8 cellular contexts compared by ENCODE assay signal in genomic region chr3:8622873-8623725, GRCh38. TPM values are rescaled to one million over a fixed set of nuclear protein-coding genes. Genes with fewer than 3 reads are reported as not detected.
DNase-seq lines count a peak whose midpoint lies in the region; ATAC-seq and TF ChIP-seq lines count a peak whose summit lies in the region.

No MANE protein-coding gene starts in this region.

- peaks cover 5% of the 10 kb centered on the region for H3K4me1 Mint-ChIP-seq in activated CD4-positive, alpha-beta T cell treated with anti-CD3 and anti-CD28 coated beads, Interleukin-2, amount 10 ng/mL, durations not matched to agents 7 days and 5 days

- no peaks in the 10 kb centered on the region for H3K27me3 Mint-ChIP-seq in activated CD4-positive, alpha-beta T cell treated with anti-CD3 and anti-CD28 coated beads, Interleukin-2, amount 10 ng/mL, durations not matched to agents 7 days and 5 days

- no peaks in the 10 kb centered on the region for H3K36me3 Mint-ChIP-seq in activated CD4-positive, alpha-beta T cell treated with anti-CD3 and anti-CD28 coated beads, Interleukin-2, amount 10 ng/mL, durations not matched to agents 7 days and 5 days (ENCODE audit: low read depth)

- POLR2A ChIA-PET in activated CD4-positive, alpha-beta T cell treated with anti-CD3 and anti-CD28 coated beads, Interleukin-2, amount 10 ng/mL, durations not matched to agents 7 days and 5 days (lab: Charles Lee), result no interaction called here

- H3K9me3 Mint-ChIP-seq in activated CD4-positive, alpha-beta T cell treated with anti-CD3 and anti-CD28 coated beads, Interleukin-2, amount 10 ng/mL, durations not matched to agents 7 days and 5 days, result peaks cover 3% of the 10 kb centered on the region

- H3K27ac Mint-ChIP-seq in activated CD4-positive, alpha-beta T cell treated with anti-CD3 and anti-CD28 coated beads, Interleukin-2, amount 10 ng/mL, durations not matched to agents 7 days and 5 days, result no peak overlapping the region

- TF ChIP-seq POLR2A in erythroblast (IDR thresholded peaks at IDR 0.05; ENCODE audit: low read length), result no peak

- CTCF ChIA-PET in activated CD4-positive, alpha-beta T cell treated with anti-CD3 and anti-CD28 coated beads, Interleukin-2, amount 10 ng/mL, durations not matched to agents 7 days and 5 days (lab: Charles Lee), result interaction anchor here (0.9 kb wide), 1 partner anchor 15 kb away, joined by 3 read pairs; no protein-coding TSS in a partner anchor

- DNase-seq in AML-193 (lab: John Stamatoyannopoulos, UW), result peak; percentile 31 to 40
- peak; percentile 24 for DNase-seq in NCI-H2029 (lab: John Stamatoyannopoulos, UW)
- peak; percentile 35 for DNase-seq in activated CD4-positive, alpha-beta T cell treated with anti-CD3 and anti-CD28 coated beads, Interleukin-2, amount 10 ng/mL, durations not matched to agents 7 days and 5 days
- peak; percentile 38 to 69 for DNase-seq in erythroblast (lab: John Stamatoyannopoulos, UW)
- peak; percentile 69 for DNase-seq in mucosa of gallbladder (ENCODE audit: low spot score)
- DNase-seq in superior temporal gyrus (ENCODE audit: extremely low spot score), result peak; percentile 77

- H3K4me3 Mint-ChIP-seq in activated CD4-positive, alpha-beta T cell treated with anti-CD3 and anti-CD28 coated beads, Interleukin-2, amount 10 ng/mL, durations not matched to agents 7 days and 5 days, result no peak overlapping the region

- ATAC-seq in GM18502 (IDR thresholded peaks at IDR 0.05; ENCODE audit: poor library complexity, unreplicated experiment) (peak; percentile 92), HG02852 (IDR thresholded peaks at IDR 0.05; ENCODE audit: unreplicated experiment) (peak; percentile 90)

RNA-seq across cellular contexts. Expression of gene SSUH2, which starts 21.5 kb away (rescaled TPM):
- not detected for total RNA-seq in activated CD4-positive, alpha-beta T cell treated with anti-CD3 and anti-CD28 coated beads, Interleukin-2, amount 10 ng/mL, durations not matched to agents 7 days and 5 days
- 2.8 TPM for total RNA-seq in mucosa of gallbladder

Comparison
In these comparisons a context has a peak if more than half of its experiments do, and no peak if none do; other contexts are left out.
1. Peak in every context shown above with its lines: DNase-seq and ATAC-seq.
2. DNase-seq: peak in every context shown above with its lines; median percentile 77 in superior temporal gyrus; 69 in mucosa of gallbladder; 54 in erythroblast; 36 in AML-193; 35 in activated CD4-positive, alpha-beta T cell treated with anti-CD3 and anti-CD28 coated beads, Interleukin-2, amount 10 ng/mL, durations not matched to agents 7 days and 5 days; 24 in NCI-H2029.